ENCODE assay signal across 15 cellular contexts in genomic region chr17:63317166-63317845, GRCh38.
DNase-seq lines count a peak whose midpoint lies in the region; ATAC-seq and TF ChIP-seq lines count a peak whose summit lies in the region.
"Had no signal": no experiment of that assay in that cellular context is flagged by ENCODE, and none has a peak within 500 bp of the region (broad histone marks: within the 10 kb centered on the region; RNA-seq: fewer than 3 reads in every experiment).

No MANE protein-coding gene starts in this region.

- peak overlapping the region; percentile 17 for H3K27ac Mint-ChIP-seq in dendritic cell treated with granulocyte-macrophage colony-stimulating factor and Interleukin-4, amounts not matched to agents 40 ng/mL and 50 ng/mL, for 4 days
- H3K27ac Mint-ChIP-seq in nephron, result peak overlapping the region; percentile 48 to 88 (median 77)
- H3K27ac Mint-ChIP-seq in activated CD8-positive, alpha-beta T cell treated with anti-CD3 and anti-CD28 coated beads for 36 hours, result no peak overlapping the region
- H3K27ac Mint-ChIP-seq: CD4-positive, alpha-beta memory T cell; H9; IgD-negative memory B cell had no signal

- CTCF ChIA-PET in A673 (lab: Charles Lee), result no interaction called here
- CTCF ChIA-PET in activated CD8-positive, alpha-beta T cell treated with anti-CD3 and anti-CD28 coated beads for 36 hours (lab: Charles Lee), result interaction anchor here (1.3 kb wide), 1 partner anchor 90 kb away, joined by 3 read pairs; no protein-coding TSS in a partner anchor

- BruUV-seq in A673 (replicated peaks; lab: Mats Ljungman, UMichigan), result no TSS peak

- no peak overlapping the region for H3K4me3 ChIP-seq in SJCRH30
- H3K4me3 ChIP-seq in A673 (ENCODE audit: low read depth, low read length, poor library complexity, severe bottlenecking), result no peak overlapping the region
- H3K4me3 ChIP-seq in right lobe of liver, result no peak overlapping the region
- H3K4me3 ChIP-seq: BLaER1, GM12878 had no signal

- ATAC-seq in HG02759 (IDR thresholded peaks at IDR 0.05; ENCODE audit: unreplicated experiment), result no peak
- no peak for ATAC-seq in right lobe of liver
- no peak for ATAC-seq in activated CD8-positive, alpha-beta T cell treated with anti-CD3 and anti-CD28 coated beads for 36 hours
- ATAC-seq: GM12878, HepG2 had no signal

- H3K27ac ChIP-seq in SJCRH30, result peak overlapping the region; percentile 82
- no peak overlapping the region for H3K27ac ChIP-seq in A673 (ENCODE audit: low read depth, low read length, poor library complexity, severe bottlenecking)
- no peak overlapping the region for H3K27ac ChIP-seq in right lobe of liver
- H3K27ac ChIP-seq: BLaER1 had no signal

- no peak for TF ChIP-seq POLR2A in right lobe of liver (IDR thresholded peaks at IDR 0.05)

- H3K27me3 Mint-ChIP-seq in dendritic cell treated with granulocyte-macrophage colony-stimulating factor and Interleukin-4, amounts not matched to agents 40 ng/mL and 50 ng/mL, for 4 days, result peaks cover 1% of the 10 kb centered on the region
- H3K27me3 Mint-ChIP-seq in nephron (ENCODE audit: low read depth), result no peaks in the 10 kb centered on the region
- no peaks in the 10 kb centered on the region for H3K27me3 Mint-ChIP-seq in activated CD8-positive, alpha-beta T cell treated with anti-CD3 and anti-CD28 coated beads for 36 hours
- H3K27me3 Mint-ChIP-seq: CD4-positive, alpha-beta memory T cell; IgD-negative memory B cell had no signal

- 80% methylated on average over 2 of the region's 2 CpGs for WGBS in right lobe of liver (ENCODE audit: insufficient coverage, low coverage, low lambda C conversion rate, missing lambda C conversion rate)

- H3K9me3 Mint-ChIP-seq in dendritic cell treated with granulocyte-macrophage colony-stimulating factor and Interleukin-4, amounts not matched to agents 40 ng/mL and 50 ng/mL, for 4 days, result no peaks in the 10 kb centered on the region
- peaks cover 6% of the 10 kb centered on the region for H3K9me3 Mint-ChIP-seq in nephron
- H3K9me3 Mint-ChIP-seq in activated CD8-positive, alpha-beta T cell treated with anti-CD3 and anti-CD28 coated beads for 36 hours, result no peaks in the 10 kb centered on the region
- H3K9me3 Mint-ChIP-seq: H9 had no signal

- no peaks in the 10 kb centered on the region for H3K9me3 ChIP-seq in SJCRH30 (replicated peaks)
- no peaks in the 10 kb centered on the region for H3K9me3 ChIP-seq in A673 (ENCODE audit: low read depth, low read length, poor library complexity, severe bottlenecking)
- no peaks in the 10 kb centered on the region for H3K9me3 ChIP-seq in right lobe of liver

- H3K4me1 ChIP-seq in SJCRH30, result peaks cover 28% of the 10 kb centered on the region
- no peaks in the 10 kb centered on the region for H3K4me1 ChIP-seq in A673 (ENCODE audit: insufficient read depth, low read length, poor library complexity, severe bottlenecking)
- H3K4me1 ChIP-seq in right lobe of liver, result no peaks in the 10 kb centered on the region

- intact Hi-C loops in dendritic cell treated with granulocyte-macrophage colony-stimulating factor and Interleukin-4, amounts not matched to agents 40 ng/mL and 50 ng/mL, for 4 days (cut with micrococcal nuclease), result no loop called here
- intact Hi-C loops in A673 (cut with micrococcal nuclease; ENCODE audit: unreplicated experiment), result no loop called here
- intact Hi-C loops in right lobe of liver (cut with DNase I), result no loop called here
- intact Hi-C loops in activated CD8-positive, alpha-beta T cell treated with anti-CD3 and anti-CD28 coated beads for 36 hours (cut with micrococcal nuclease), result no loop called here

- no peaks in the 10 kb centered on the region for H3K27me3 ChIP-seq in SJCRH30
- no peaks in the 10 kb centered on the region for H3K27me3 ChIP-seq in A673 (replicated peaks; ENCODE audit: insufficient read depth, low read depth, low read length, poor library complexity)
- H3K27me3 ChIP-seq in right lobe of liver, result no peaks in the 10 kb centered on the region
- H3K27me3 ChIP-seq: BLaER1 had no signal

- peak; percentile 57 to 87 for DNase-seq in SJCRH30
- no peak for DNase-seq in A673 (ENCODE audit: low spot score)
- DNase-seq in right lobe of liver, result no peak
- DNase-seq in activated CD8-positive, alpha-beta T cell treated with anti-CD3 and anti-CD28 coated beads for 36 hours, result no peak
- DNase-seq: CD4-positive, alpha-beta memory T cell; DMS79 treated with DMSO at 0.1 percent for 48 hours; H9 had no signal

- H3K4me1 Mint-ChIP-seq in dendritic cell treated with granulocyte-macrophage colony-stimulating factor and Interleukin-4, amounts not matched to agents 40 ng/mL and 50 ng/mL, for 4 days (ENCODE audit: low read depth), result peaks cover 10% of the 10 kb centered on the region
- peaks cover 30% of the 10 kb centered on the region for H3K4me1 Mint-ChIP-seq in nephron
- no peaks in the 10 kb centered on the region for H3K4me1 Mint-ChIP-seq in activated CD8-positive, alpha-beta T cell treated with anti-CD3 and anti-CD28 coated beads for 36 hours (ENCODE audit: low read depth)
- H3K4me1 Mint-ChIP-seq: CD14-positive monocyte; CD4-positive, alpha-beta memory T cell; H9; IgD-negative memory B cell had no signal

- POLR2A ChIA-PET in A673 (lab: Charles Lee; ENCODE audit: low non-redundant PET), result no interaction called here
- POLR2A ChIA-PET in activated CD8-positive, alpha-beta T cell treated with anti-CD3 and anti-CD28 coated beads for 36 hours (lab: Charles Lee), result interaction anchor here (0.6 kb wide), 1 partner anchor 388 kb away, joined by 3 read pairs; no protein-coding TSS in a partner anchor

- no peak for TF ChIP-seq CTCF in nephron (IDR thresholded peaks at IDR 0.05; ENCODE audit: unreplicated experiment in 3 of 3)
- TF ChIP-seq CTCF in A673 (conservative IDR thresholded peaks at IDR 0.05; ENCODE audit: low read depth, low read length), result no peak
- TF ChIP-seq CTCF in right lobe of liver (IDR thresholded peaks at IDR 0.05), result no peak
- no peak for TF ChIP-seq CTCF in activated CD8-positive, alpha-beta T cell treated with anti-CD3 and anti-CD28 coated beads for 36 hours (IDR thresholded peaks at IDR 0.05)

- H3K36me3 ChIP-seq in SJCRH30 (0 out of 2 replicates have a peak, but pooled peaks cover 3% of the 10 kb centered on the region), A673 (ENCODE audit: insufficient read depth, low read length, poor library complexity, severe bottlenecking) (no peaks in the 10 kb centered on the region), right lobe of liver (no peaks in the 10 kb centered on the region)

- H3K36me3 Mint-ChIP-seq in dendritic cell treated with granulocyte-macrophage colony-stimulating factor and Interleukin-4, amounts not matched to agents 40 ng/mL and 50 ng/mL, for 4 days (ENCODE audit: low read depth), result peaks cover 23% of the 10 kb centered on the region
- H3K36me3 Mint-ChIP-seq in nephron (ENCODE audit: low read depth), result peaks cover 66% of the 10 kb centered on the region
- H3K36me3 Mint-ChIP-seq in activated CD8-positive, alpha-beta T cell treated with anti-CD3 and anti-CD28 coated beads for 36 hours (ENCODE audit: low read depth), result peaks cover 3% of the 10 kb centered on the region

- H3K4me3 Mint-ChIP-seq in dendritic cell treated with granulocyte-macrophage colony-stimulating factor and Interleukin-4, amounts not matched to agents 40 ng/mL and 50 ng/mL, for 4 days, result no peak overlapping the region
- peak overlapping the region in 1 of 3 experiments; percentile 32 for H3K4me3 Mint-ChIP-seq in nephron
- no peak overlapping the region for H3K4me3 Mint-ChIP-seq in activated CD8-positive, alpha-beta T cell treated with anti-CD3 and anti-CD28 coated beads for 36 hours
- H3K4me3 Mint-ChIP-seq: CD14-positive monocyte; CD4-positive, alpha-beta memory T cell; H9; IgD-negative memory B cell had no signal

Comparison
In these comparisons a context has a peak if more than half of its experiments do, and no peak if none do; other contexts are left out.
1. DNase-seq: peak in SJCRH30 (2 of 2); none in A673 (single experiment), right lobe of liver (0 of 3) and activated CD8-positive, alpha-beta T cell treated with anti-CD3 and anti-CD28 coated beads for 36 hours (single experiment).